25 cellular contexts compared by ENCODE assay signal in the genomic region with DNA sequence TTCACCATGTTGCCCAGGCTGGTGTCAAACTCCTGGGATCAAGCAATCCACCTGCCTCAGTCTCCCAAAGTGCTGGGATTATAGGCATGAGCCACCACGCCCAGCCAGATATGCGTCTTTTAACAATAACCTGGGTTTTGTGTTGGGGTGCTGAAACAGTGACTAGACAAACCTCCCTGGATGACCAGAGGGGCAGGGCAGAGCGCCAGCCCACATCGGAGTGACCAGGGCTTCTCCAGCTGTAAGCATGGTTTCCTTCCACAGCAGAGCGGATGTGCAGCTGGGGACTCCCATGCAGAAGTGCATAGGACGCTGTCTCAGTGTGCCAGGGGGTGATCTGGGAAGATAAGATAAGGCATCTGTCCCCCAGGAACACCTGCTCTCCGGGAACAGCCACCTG.
"Had no signal": no experiment of that assay in that cellular context is flagged by ENCODE, and none has a peak within 500 bp of the region (broad histone marks: within the 10 kb centered on the region; RNA-seq: fewer than 3 reads in every experiment).

No MANE protein-coding gene starts in this region.

- H3K36me3 Mint-ChIP-seq: immature natural killer cell, mesothelial cell of epicardium had no signal

- FAIRE-seq: colon, endometrium, frontal cortex had no signal

- H3K27ac ChIP-seq: epithelial cell of prostate, foreskin keratinocyte, gastroesophageal sphincter, heart left ventricle, hepatocyte, left lung, lower lobe of right lung had no signal

- H3K36me3 ChIP-seq: gastroesophageal sphincter, heart left ventricle, left lung, lower lobe of right lung had no signal

- H3K27me3 Mint-ChIP-seq: dendritic cell treated with granulocyte-macrophage colony-stimulating factor and Interleukin-4, amounts not matched to agents 40 ng/mL and 50 ng/mL, for 4 days; naive B cell had no signal

- H3K4me1 ChIP-seq: foreskin keratinocyte, gastroesophageal sphincter, heart left ventricle, left lung, lower lobe of right lung had no signal

- H3K9me3 ChIP-seq: gastroesophageal sphincter, heart left ventricle had no signal

- H3K27ac Mint-ChIP-seq: dendritic cell treated with granulocyte-macrophage colony-stimulating factor and Interleukin-4, amounts not matched to agents 40 ng/mL and 50 ng/mL, for 4 days; effector memory CD8-positive, alpha-beta T cell; endodermal cell; immature natural killer cell; mesothelial cell of epicardium had no signal

- H3K4me3 Mint-ChIP-seq: dendritic cell treated with granulocyte-macrophage colony-stimulating factor and Interleukin-4, amounts not matched to agents 40 ng/mL and 50 ng/mL, for 4 days; effector memory CD8-positive, alpha-beta T cell; endodermal cell; immature natural killer cell; mesothelial cell of epicardium; naive B cell had no signal

- H3K4me1 Mint-ChIP-seq: immature natural killer cell, mesothelial cell of epicardium, naive B cell had no signal

- H3K4me3 ChIP-seq: gastroesophageal sphincter, heart left ventricle, hepatocyte, left lung, lower lobe of right lung, mucosa of descending colon had no signal

- DNase-seq: cortex of kidney; effector CD8-positive, alpha-beta T cell; effector memory CD8-positive, alpha-beta T cell; endodermal cell; erythroblast; foreskin keratinocyte; heart left ventricle; hypothalamus; immature natural killer cell; islet precursor cell; left cardiac atrium; left lung; left ventricle myocardium superior; lower lobe of right lung; mesenchymal stem cell; mucosa of descending colon; naive B cell had no signal
